8 cellular contexts compared by ENCODE assay signal in the genomic region with DNA sequence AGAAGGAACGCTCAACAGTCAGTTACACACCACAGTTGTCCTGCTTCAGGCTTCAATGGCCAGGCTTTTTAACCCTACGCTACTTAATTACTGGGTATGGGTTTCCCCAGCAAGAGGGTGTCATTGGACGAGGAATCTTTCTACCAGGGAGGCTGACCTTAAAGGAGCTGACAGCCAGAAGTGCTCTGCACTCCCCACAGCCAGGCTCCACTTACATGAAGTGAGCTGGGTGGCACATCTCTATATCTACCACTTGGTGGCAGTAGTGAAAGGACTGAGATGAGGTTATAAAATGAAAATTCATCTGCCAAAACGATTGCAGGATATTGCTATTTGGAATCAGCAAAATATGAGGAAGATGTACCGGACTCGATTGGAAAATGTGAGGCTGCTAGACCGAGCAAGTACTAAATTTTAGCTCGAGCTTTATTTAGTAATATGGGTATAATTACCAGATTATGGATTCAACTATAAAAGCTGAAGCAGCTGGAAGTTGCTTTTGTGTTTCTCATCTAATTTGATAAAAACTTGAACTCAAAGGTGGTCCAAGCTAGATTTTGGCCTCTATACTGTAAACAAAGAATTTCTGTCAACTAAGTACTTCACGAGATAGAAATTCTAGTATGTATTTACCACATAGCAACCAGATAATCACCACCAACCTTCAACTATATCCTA. TPM values are rescaled to one million over a fixed set of nuclear protein-coding genes. Genes with fewer than 3 reads are reported as not detected.
DNase-seq lines count a peak whose midpoint lies in the region; ATAC-seq, FAIRE-seq and TF ChIP-seq lines count a peak whose summit lies in the region.

No MANE protein-coding gene starts in this region.

- H3K4me3 Mint-ChIP-seq in Caco-2 (ENCODE audit: unreplicated experiment): no peak overlapping the region
- H3K4me3 Mint-ChIP-seq in activated T-cell treated with anti-CD3 and anti-CD28 coated beads, Interleukin-2, amount 50 U/mL, for 4 hours: no peak overlapping the region

- no TSS peak for BruUV-seq in Caco-2 (replicated peaks; lab: Mats Ljungman, UMichigan)

- 16 to 19% methylated on average over 7 to 8 of the region's 9 CpGs for WGBS in gastroesophageal sphincter (ENCODE audit: low coverage in 1 of 2), 2 donors
- 16 to 22% methylated on average over 9 of the region's 9 CpGs for WGBS in pancreas, 2 donors

- peaks cover 25% of the 10 kb centered on the region for H3K4me1 Mint-ChIP-seq in Caco-2 (ENCODE audit: low read depth, unreplicated experiment)
- H3K4me1 Mint-ChIP-seq in activated T-cell treated with anti-CD3 and anti-CD28 coated beads, Interleukin-2, amount 50 U/mL, for 4 hours (ENCODE audit: low read depth): no peaks in the 10 kb centered on the region

- CTCF ChIA-PET in Caco-2 (lab: Charles Lee): interaction anchor here (0.5 to 4.8 kb wide), 24 partner anchors 8 to 806 kb away, joined by 3 to 141 read pairs (median 4); partner anchors contain the start of genes ANGPTL5 and CEP126

- ATAC-seq in GM19023 (IDR thresholded peaks at IDR 0.05; ENCODE audit: unreplicated experiment): peak; percentile 84
- ATAC-seq in HG03097 (IDR thresholded peaks at IDR 0.05; ENCODE audit: low FRiP score, unreplicated experiment): peak; percentile 88
- ATAC-seq in activated T-cell treated with anti-CD3 and anti-CD28 coated beads, Interleukin-2, amount 50 U/mL, for 4 hours: peak in 1 of 2 donors; percentile 58
- ATAC-seq in gastroesophageal sphincter: peak; percentile 70
- ATAC-seq in pancreas: peak; percentile 56 to 95 (median 92)

- intact Hi-C loops in Caco-2 (cut with micrococcal nuclease; ENCODE audit: unreplicated experiment): loop anchor here (1.0 to 10.0 kb wide), 6 partner anchors 114 to 1086 kb away; no protein-coding TSS in a partner anchor
- intact Hi-C loops in pancreas (cut with DNase I): loop anchor here in 1 of 3 donors (5.0 kb wide), 1 partner anchor 146 kb away; no protein-coding TSS in a partner anchor

- TF ChIP-seq POLR2A in gastroesophageal sphincter (IDR thresholded peaks at IDR 0.05): no peak

- TF ChIP-seq CTCF in Caco-2 (IDR thresholded peaks at IDR 0.05; ENCODE audit: insufficient read depth in 1 of 2, low read depth in 1 of 2, low read length in 1 of 2, severe bottlenecking in 1 of 2, unreplicated experiment in 1 of 2) (peak; percentile 89 to 95), gastroesophageal sphincter (IDR thresholded peaks at IDR 0.05) (peak; percentile 75 to 88 (median 80)), pancreas (IDR thresholded peaks at IDR 0.05) (peak in 3 of 4 donors; percentile 57 to 72 (median 68))

- POLR2A ChIA-PET in Caco-2 (lab: Charles Lee): interaction anchor here (0.5 to 0.6 kb wide), 2 partner anchors 147 to 431 kb away, joined by 3 to 4 read pairs; no protein-coding TSS in a partner anchor

- no peaks in the 10 kb centered on the region for H3K36me3 Mint-ChIP-seq in Caco-2 (ENCODE audit: insufficient read depth, unreplicated experiment)
- no peaks in the 10 kb centered on the region for H3K36me3 Mint-ChIP-seq in activated T-cell treated with anti-CD3 and anti-CD28 coated beads, Interleukin-2, amount 50 U/mL, for 4 hours (ENCODE audit: insufficient read depth)

- H3K4me1 ChIP-seq in Caco-2 (peaks cover 27% of the 10 kb centered on the region), gastroesophageal sphincter (peaks cover 3 to 10% (median 10%) of the 10 kb centered on the region in 3 donors), pancreas (no peaks in the 10 kb centered on the region)

- no peak for FAIRE-seq in pancreas (lab: Jason Lieb, UNC)

- no peaks in the 10 kb centered on the region for H3K27me3 Mint-ChIP-seq in Caco-2 (ENCODE audit: insufficient read depth, unreplicated experiment)
- H3K27me3 Mint-ChIP-seq in activated T-cell treated with anti-CD3 and anti-CD28 coated beads, Interleukin-2, amount 50 U/mL, for 4 hours (ENCODE audit: low read depth): peaks cover 7% of the 10 kb centered on the region

- peak overlapping the region; percentile 71 for H3K27ac Mint-ChIP-seq in Caco-2 (ENCODE audit: unreplicated experiment)

- H3K4me3 ChIP-seq in Caco-2 (ENCODE audit: low read depth, low read length): no peak overlapping the region
- H3K4me3 ChIP-seq in gastroesophageal sphincter: no peak overlapping the region
- no peak overlapping the region for H3K4me3 ChIP-seq in pancreas

- H3K36me3 ChIP-seq in Caco-2 (ENCODE audit: control insufficient read depth, insufficient read depth, low read length): no peaks in the 10 kb centered on the region
- H3K36me3 ChIP-seq in gastroesophageal sphincter: no peaks in the 10 kb centered on the region
- H3K36me3 ChIP-seq in pancreas: no peaks in the 10 kb centered on the region

- peaks cover 12% of the 10 kb centered on the region for H3K9me3 Mint-ChIP-seq in Caco-2 (ENCODE audit: unreplicated experiment)
- peaks cover 8% of the 10 kb centered on the region for H3K9me3 Mint-ChIP-seq in activated T-cell treated with anti-CD3 and anti-CD28 coated beads, Interleukin-2, amount 50 U/mL, for 4 hours

- H3K27ac ChIP-seq in gastroesophageal sphincter (no peak overlapping the region), pancreas (no peak overlapping the region)

- peaks cover 18% of the 10 kb centered on the region for H3K9me3 ChIP-seq in Caco-2
- no peaks in the 10 kb centered on the region for H3K9me3 ChIP-seq in gastroesophageal sphincter
- H3K9me3 ChIP-seq in pancreas: no peaks in the 10 kb centered on the region

- TF ChIP-seq EP300 in gastroesophageal sphincter (IDR thresholded peaks at IDR 0.05): no peak

- no peaks in the 10 kb centered on the region for H3K27me3 ChIP-seq in Caco-2 (replicated peaks; ENCODE audit: control insufficient read depth, insufficient read depth, low read length)
- no peaks in the 10 kb centered on the region for H3K27me3 ChIP-seq in gastroesophageal sphincter
- H3K27me3 ChIP-seq in pancreas: no peaks in the 10 kb centered on the region

- DNase-seq in Caco-2 (peak; percentile 73 to 79), NCI-H345 (lab: John Stamatoyannopoulos, UW) (peak; percentile 55), pancreas (peak in 3 of 6 donors; percentile 9 to 35 (median 20))
- DNase-seq in activated T-cell treated with anti-CD3 and anti-CD28 coated beads, Interleukin-2, amount 50 U/mL, for 4 hours: peak; percentile 5
- DNase-seq in activated CD4-positive, CD25-positive, alpha-beta regulatory T cell (lab: John Stamatoyannopoulos, UW): no peak

RNA-seq across cellular contexts. Expression of gene CEP126, which starts 54.0 kb away (rescaled TPM):
- total RNA-seq in Caco-2 (2022) (4.3 and 4.6 TPM in 2 replicates), gastroesophageal sphincter (10 to 100 TPM in 2 of 4 donors, 1 to 10 TPM in 2; 4.3 to 11.7 (median 9.6) TPM), pancreas (1 to 10 TPM in 3 of 6 donors, under 1 TPM in 3; 0.47 to 2.0 (median 1.3) TPM)
- under 1 TPM; 0.58 to 0.90 (median 0.63) TPM for total RNA-seq in activated T-cell treated with anti-CD3 and anti-CD28 coated beads, Interleukin-2, amount 50 U/mL, for 4 hours
- 1 to 10 TPM; 2.1 to 9.6 TPM for polyA plus RNA-seq in pancreas

RNA-seq across cellular contexts. Expression of gene ANGPTL5, which starts 55.5 kb away (rescaled TPM):
- total RNA-seq in Caco-2 (2022) (not detected in 2 replicates), gastroesophageal sphincter (under 1 TPM in 3 of 4 donors, not detected in 1; 0.12 to 0.62 (median 0.57) TPM), pancreas (under 1 TPM in 1 of 6 donors, not detected in 5; 0.14 TPM)
- total RNA-seq in activated T-cell treated with anti-CD3 and anti-CD28 coated beads, Interleukin-2, amount 50 U/mL, for 4 hours: not detected
- polyA plus RNA-seq in pancreas: under 1 TPM in 1 of 2 donors, not detected in 1; 0.21 TPM

Comparison
In these comparisons a context has a peak if more than half of its experiments do, and no peak if none do; other contexts are left out.
1. DNase-seq: peak in Caco-2 (2 of 2), NCI-H345 (single experiment) and activated T-cell treated with anti-CD3 and anti-CD28 coated beads, Interleukin-2, amount 50 U/mL, for 4 hours (single experiment); none in activated CD4-positive, CD25-positive, alpha-beta regulatory T cell (0 of 4).
2. Peak in every context shown above with its lines, with median percentiles within 50 percentile points of each other: CTCF ChIP-seq.